Comparison of ENCODE assay signal across 2 cellular contexts in genomic region chr15:42903388-42904324, GRCh38.
TF ChIP-seq lines count a peak whose summit lies in the region.

No MANE protein-coding gene starts in this region.

TF ChIP-seq in GM23338, 12 proteins besides CTCF, POLR2A, EP300 and RAD21:
- TF ChIP-seq NANOG (IDR thresholded peaks at IDR 0.05; ENCODE audit: borderline replicate concordance): no peak
- TF ChIP-seq JUNB (IDR thresholded peaks at IDR 0.05; ENCODE audit: unreplicated experiment): no peak
- TF ChIP-seq STAT1 (IDR thresholded peaks at IDR 0.05; ENCODE audit: unreplicated experiment): no peak
- TF ChIP-seq POLR2AphosphoS5 (IDR thresholded peaks at IDR 0.05; ENCODE audit: low read depth): no peak
- no peak for TF ChIP-seq CREB1 (CRISPR knock-in tag; IDR thresholded peaks at IDR 0.05; ENCODE audit: low read depth)
- TF ChIP-seq ZNF331 (CRISPR knock-in tag; IDR thresholded peaks at IDR 0.05; ENCODE audit: low read depth): no peak
- no peak for TF ChIP-seq EZH2 (IDR thresholded peaks at IDR 0.05; ENCODE audit: low read depth, unreplicated experiment)
- TF ChIP-seq ZNF114 (CRISPR knock-in tag; IDR thresholded peaks at IDR 0.05): no peak
- no peak for TF ChIP-seq REST (IDR thresholded peaks at IDR 0.05; ENCODE audit: unreplicated experiment)
- TF ChIP-seq ETS1 (IDR thresholded peaks at IDR 0.05): no peak
- TF ChIP-seq EZH2phosphoT487 (IDR thresholded peaks at IDR 0.05; ENCODE audit: unreplicated experiment): no peak
TF ChIP-seq in GM23338: peak in this region for 0.

TF ChIP-seq in K562, 482 proteins besides CTCF, POLR2A, EP300 and RAD21:
- TF ChIP-seq TFE3 (CRISPR knock-in tag; IDR thresholded peaks at IDR 0.05) (peak; percentile 22; the same call in 1 of the 2 replicates), MYBL2 (IDR thresholded peaks at IDR 0.05; ENCODE audit: low read depth) (no peak), MYBL2 (CRISPR knock-in tag; IDR thresholded peaks at IDR 0.05; ENCODE audit: borderline replicate concordance) (no peak)
